17 cellular contexts compared by ENCODE assay signal in the genomic region with DNA sequence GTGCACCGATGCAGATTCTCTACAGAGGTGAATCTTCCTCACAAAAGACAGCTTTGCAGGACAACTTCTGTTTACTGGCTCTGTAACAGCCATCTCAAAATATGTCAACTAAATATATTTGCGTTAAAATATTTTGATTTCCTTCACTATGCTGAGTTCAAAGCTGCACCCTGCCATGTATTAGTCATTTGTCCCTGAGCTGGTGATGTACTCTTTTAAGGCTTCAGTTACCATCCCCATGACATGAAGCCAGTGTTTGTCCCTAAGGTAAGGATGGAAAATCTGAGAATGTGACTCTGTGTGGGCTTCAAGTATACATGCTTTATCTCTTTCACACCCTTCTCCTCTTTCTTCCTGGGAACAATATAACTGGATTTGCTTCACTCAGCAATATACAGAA.
DNase-seq lines count a peak whose midpoint lies in the region; ATAC-seq, FAIRE-seq and TF ChIP-seq lines count a peak whose summit lies in the region.
"Had no signal": no experiment of that assay in that cellular context is flagged by ENCODE, and none has a peak within 500 bp of the region (broad histone marks: within the 10 kb centered on the region; RNA-seq: fewer than 3 reads in every experiment).

No MANE protein-coding gene starts in this region.

- in situ Hi-C loops in HepG2 (cut with HindIII; ENCODE audit: extremely low pct_ligation_motif_present, low pct_unique_long_range_greater_than_20kb) = no loop called here

- no peaks in the 10 kb centered on the region for H4K20me1 ChIP-seq in HepG2 (ENCODE audit: insufficient read depth, low read length)

- no peak for TF ChIP-seq RAD21 in HepG2 (CRISPR knock-in tag; IDR thresholded peaks at IDR 0.05)

- H3K27me3 ChIP-seq in HepG2 (ENCODE audit: control insufficient read depth in 1 of 2, insufficient read depth in 2 of 2, low read length in 2 of 2) (peaks cover 0 to 2% of the 10 kb centered on the region in 2 experiments; a peak in 3 of 5 replicates), right lobe of liver (no peaks in the 10 kb centered on the region)
- H3K27me3 ChIP-seq: BE2C had no signal

- H3K36me3 Mint-ChIP-seq in activated CD4-positive, alpha-beta T cell treated with anti-CD3 and anti-CD28 coated beads for 36 hours (ENCODE audit: low read depth) = no peaks in the 10 kb centered on the region
- H3K36me3 Mint-ChIP-seq in activated T-helper 17 cell treated with anti-CD3 and anti-CD28 coated beads, Interleukin-2, amount 50 U/mL, for 72 hours (ENCODE audit: low read depth) = no peaks in the 10 kb centered on the region
- H3K36me3 Mint-ChIP-seq: CD4-positive, CD25-positive, alpha-beta regulatory T cell had no signal

- H3K27me3 Mint-ChIP-seq in activated CD4-positive, alpha-beta T cell treated with anti-CD3 and anti-CD28 coated beads for 36 hours = peaks cover 2% of the 10 kb centered on the region
- no peaks in the 10 kb centered on the region for H3K27me3 Mint-ChIP-seq in activated T-helper 17 cell treated with anti-CD3 and anti-CD28 coated beads, Interleukin-2, amount 50 U/mL, for 72 hours

- no peak overlapping the region for H3K4me3 Mint-ChIP-seq in activated CD4-positive, alpha-beta T cell treated with anti-CD3 and anti-CD28 coated beads for 36 hours
- no peak overlapping the region for H3K4me3 Mint-ChIP-seq in activated T-helper 17 cell treated with anti-CD3 and anti-CD28 coated beads, Interleukin-2, amount 50 U/mL, for 72 hours

- H2AFZ ChIP-seq in HepG2 (ENCODE audit: low read length) = no peak overlapping the region
- H2AFZ ChIP-seq: GM23248 had no signal

- peaks cover 16% of the 10 kb centered on the region for H3K4me1 Mint-ChIP-seq in activated CD4-positive, alpha-beta T cell treated with anti-CD3 and anti-CD28 coated beads for 36 hours
- peaks cover 11% of the 10 kb centered on the region for H3K4me1 Mint-ChIP-seq in activated T-helper 17 cell treated with anti-CD3 and anti-CD28 coated beads, Interleukin-2, amount 50 U/mL, for 72 hours

- no peaks in the 10 kb centered on the region for H3K9me3 ChIP-seq in HepG2 (ENCODE audit: low read length)
- H3K9me3 ChIP-seq in right lobe of liver = no peaks in the 10 kb centered on the region
- H3K9me3 ChIP-seq: BE2C, HAP-1 had no signal

- ATAC-seq in activated CD4-positive, alpha-beta T cell treated with anti-CD3 and anti-CD28 coated beads for 36 hours = peak; percentile 39
- ATAC-seq in HepG2 (no peak), right lobe of liver (no peak)
- ATAC-seq in activated T-helper 17 cell treated with anti-CD3 and anti-CD28 coated beads, Interleukin-2, amount 50 U/mL, for 72 hours (replicated peaks) = peak; percentile 42
- ATAC-seq: GM12878 had no signal

- DNase-seq in activated CD4-positive, alpha-beta T cell treated with anti-CD3 and anti-CD28 coated beads for 36 hours = no peak
- no peak for DNase-seq in activated CD4-positive, alpha-beta T cell treated with anti-CD3 and anti-CD28 coated beads, Interleukin-2, amount 50 U/mL, for 48 hours
- DNase-seq in HepG2 (ENCODE audit: low spot score) (no peak), right lobe of liver (no peak), anterior cingulate cortex (lab: John Stamatoyannopoulos, UW) (no peak)
- DNase-seq: ACHN; C1 segment of cervical spinal cord; CD4-positive, CD25-positive, alpha-beta regulatory T cell; DMS153; DND-41; EL; GM23248 had no signal

- H3K9me3 Mint-ChIP-seq in activated CD4-positive, alpha-beta T cell treated with anti-CD3 and anti-CD28 coated beads for 36 hours (ENCODE audit: low read depth) = peaks cover 12% of the 10 kb centered on the region
- H3K9me3 Mint-ChIP-seq in activated T-helper 17 cell treated with anti-CD3 and anti-CD28 coated beads, Interleukin-2, amount 50 U/mL, for 72 hours = peaks cover 7% of the 10 kb centered on the region

- H3K36me3 ChIP-seq in HepG2 (replicated peaks in 1 of 2; ENCODE audit: control insufficient read depth in 1 of 2, insufficient read depth in 2 of 2, low read length in 2 of 2) = no peaks in the 10 kb centered on the region
- H3K36me3 ChIP-seq in right lobe of liver = no peaks in the 10 kb centered on the region
- H3K36me3 ChIP-seq: BE2C, HAP-1 had no signal

- no peak overlapping the region for H3K4me2 ChIP-seq in HepG2 (ENCODE audit: low read depth, low read length)

- POLR2A ChIA-PET in activated CD4-positive, alpha-beta T cell treated with anti-CD3 and anti-CD28 coated beads for 36 hours (lab: Charles Lee) = no interaction called here
- POLR2A ChIA-PET in HepG2 (lab: Yijun Ruan, JAX) = no interaction called here

- H3K79me2 ChIP-seq in HepG2 (ENCODE audit: insufficient read depth, low read length) = no peaks in the 10 kb centered on the region

- H3K4me3 ChIP-seq in HepG2 (replicated peaks in 1 of 3; ENCODE audit: insufficient read depth in 1 of 3, low read depth in 2 of 3, low read length in 3 of 3) = no peak overlapping the region
- H3K4me3 ChIP-seq in right lobe of liver = no peak overlapping the region
- H3K4me3 ChIP-seq: GM12878, GM23248, HAP-1 had no signal

- H3K4me1 ChIP-seq in HepG2 (ENCODE audit: insufficient read depth, low read length) = no peaks in the 10 kb centered on the region
- H3K4me1 ChIP-seq in right lobe of liver = no peaks in the 10 kb centered on the region
- H3K4me1 ChIP-seq: BE2C, HAP-1 had no signal

- TF ChIP-seq CTCF in HepG2 (CRISPR knock-in tag; IDR thresholded peaks at IDR 0.05) (no peak), right lobe of liver (IDR thresholded peaks at IDR 0.05) (no peak)

- H3K9ac ChIP-seq in HepG2 (ENCODE audit: insufficient read depth, low read depth, low read length) = no peak overlapping the region
- H3K9ac ChIP-seq: GM23248 had no signal

- TF ChIP-seq EP300 in HepG2 (IDR thresholded peaks at IDR 0.05; ENCODE audit: low read depth in 2 of 2, low read length in 2 of 2) = no peak
- TF ChIP-seq EP300 in HepG2 (CRISPR knock-in tag; IDR thresholded peaks at IDR 0.05; ENCODE audit: borderline replicate concordance) = no peak

- H3K27ac Mint-ChIP-seq in activated CD4-positive, alpha-beta T cell treated with anti-CD3 and anti-CD28 coated beads for 36 hours = no peak overlapping the region
- no peak overlapping the region for H3K27ac Mint-ChIP-seq in activated T-helper 17 cell treated with anti-CD3 and anti-CD28 coated beads, Interleukin-2, amount 50 U/mL, for 72 hours

- TF ChIP-seq POLR2A in HepG2 (IDR thresholded peaks at IDR 0.05; ENCODE audit: insufficient read depth in 1 of 2, low read depth in 2 of 2, low read length in 2 of 2) = no peak
- TF ChIP-seq POLR2A in right lobe of liver (IDR thresholded peaks at IDR 0.05) = no peak

- WGBS in HepG2 (ENCODE audit: low lambda C conversion rate) = 18% methylated on average over 2 of the region's 2 CpGs
- whole genome bisulfite sequencing in right lobe of liver (ENCODE audit: insufficient coverage, low coverage, low lambda C conversion rate, missing lambda C conversion rate) = 57% methylated on average over 2 of the region's 2 CpGs

- no TSS peak for BruUV-seq in HepG2 (replicated peaks; lab: Mats Ljungman, UMichigan)

- intact Hi-C loops in activated CD4-positive, alpha-beta T cell treated with anti-CD3 and anti-CD28 coated beads for 36 hours (cut with DNase I, micrococcal nuclease) = loop anchor here in 1 of 2 experiments (10.0 kb wide), 1 partner anchor 142 kb away; no protein-coding TSS in a partner anchor
- intact Hi-C loops in HepG2 (cut with micrococcal nuclease; ENCODE audit: unreplicated experiment) (no loop called here), right lobe of liver (cut with DNase I) (loop anchor here in 1 of 2 donors (10.0 kb wide), 1 partner anchor 242 kb away; no protein-coding TSS in a partner anchor)

- H3K27ac ChIP-seq in HepG2 (ENCODE audit: extremely low read length, insufficient read depth, low read length) (no peak overlapping the region), right lobe of liver (no peak overlapping the region)
- H3K27ac ChIP-seq: GM23248 had no signal

- CTCF ChIA-PET in activated CD4-positive, alpha-beta T cell treated with anti-CD3 and anti-CD28 coated beads for 36 hours (lab: Charles Lee) = interaction anchor here (1.1 to 3.9 kb wide), 3 partner anchors 8 to 242 kb away, joined by 4 to 28 read pairs (median 6); no protein-coding TSS in a partner anchor
- CTCF ChIA-PET in HepG2 (lab: Yijun Ruan, JAX; ENCODE audit: low intra/inter-chr PET ratio, low total read pairs) = no interaction called here

- no peak for FAIRE-seq in HepG2 (lab: Jason Lieb, UNC)
- FAIRE-seq: GM12878, GM19239 had no signal

TF ChIP-seq in HepG2, 621 proteins besides CTCF, POLR2A, EP300 and RAD21:
- TF ChIP-seq, protein P1, sequence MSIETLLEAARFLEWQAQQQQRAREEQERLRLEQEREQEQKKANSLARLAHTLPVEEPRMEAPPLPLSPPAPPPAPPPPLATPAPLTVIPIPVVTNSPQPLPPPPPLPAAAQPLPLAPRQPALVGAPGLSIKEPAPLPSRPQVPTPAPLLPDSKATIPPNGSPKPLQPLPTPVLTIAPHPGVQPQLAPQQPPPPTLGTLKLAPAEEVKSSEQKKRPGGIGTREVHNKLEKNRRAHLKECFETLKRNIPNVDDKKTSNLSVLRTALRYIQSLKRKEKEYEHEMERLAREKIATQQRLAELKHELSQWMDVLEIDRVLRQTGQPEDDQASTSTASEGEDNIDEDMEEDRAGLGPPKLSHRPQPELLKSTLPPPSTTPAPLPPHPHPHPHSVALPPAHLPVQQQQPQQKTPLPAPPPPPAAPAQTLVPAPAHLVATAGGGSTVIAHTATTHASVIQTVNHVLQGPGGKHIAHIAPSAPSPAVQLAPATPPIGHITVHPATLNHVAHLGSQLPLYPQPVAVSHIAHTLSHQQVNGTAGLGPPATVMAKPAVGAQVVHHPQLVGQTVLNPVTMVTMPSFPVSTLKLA (IDR thresholded peaks at IDR 0.05) = no peak
- peak; percentile 11 to 54; a peak in 2 of 4 replicates for TF ChIP-seq MAFK (conservative IDR thresholded peaks at IDR 0.05 in 1 of 2, IDR thresholded peaks at IDR 0.05 in 1 of 2; ENCODE audit: low read length in 2 of 2)

Comparison
In these comparisons a context has a peak if more than half of its experiments do, and no peak if none do; other contexts are left out.
1. ATAC-seq: peak in activated CD4-positive, alpha-beta T cell treated with anti-CD3 and anti-CD28 coated beads for 36 hours (single experiment) and activated T-helper 17 cell treated with anti-CD3 and anti-CD28 coated beads, Interleukin-2, amount 50 U/mL, for 72 hours (single experiment); none in HepG2 (single experiment) and right lobe of liver (0 of 4).